In genomic region chr14:52949711-52950409, GRCh38 we compare ENCODE assay signal across 8 cellular contexts. TPM values are rescaled to one million over a fixed set of nuclear protein-coding genes. Genes with fewer than 3 reads are reported as not detected.
DNase-seq lines count a peak whose midpoint lies in the region; ATAC-seq, FAIRE-seq and TF ChIP-seq lines count a peak whose summit lies in the region.

No MANE protein-coding gene starts in this region.

- TF ChIP-seq RAD21 in SK-N-SH (IDR thresholded peaks at IDR 0.05; ENCODE audit: low read length), result peak; percentile 9; the same call in 1 of the 2 replicates

- H3K9me3 ChIP-seq in SK-N-SH (no peaks in the 10 kb centered on the region), endothelial cell of umbilical vein (replicated peaks; ENCODE audit: control insufficient read depth, insufficient read depth, low read length) (no peaks in the 10 kb centered on the region), mucosa of rectum (ENCODE audit: control insufficient read depth in 2 of 2, low read length in 2 of 2) (no peaks in the 10 kb centered on the region), vagina (no peaks in the 10 kb centered on the region)

- H4K20me1 ChIP-seq in SK-N-SH (ENCODE audit: insufficient read depth) (peaks cover 53% of the 10 kb centered on the region), endothelial cell of umbilical vein (replicated peaks; ENCODE audit: control insufficient read depth, extremely low read depth, insufficient read depth, low read length) (no peaks in the 10 kb centered on the region)

- peaks cover 69% of the 10 kb centered on the region for H3K27me3 Mint-ChIP-seq in T-helper 2 cell treated with Interferon-gamma antibody and Interleukin-4, amounts not matched to agents 5 μg/mL and 100 μg/mL, for 36 hours (ENCODE audit: low read depth)

- no peak for DNase-seq in T-helper 2 cell treated with Interferon-gamma antibody and Interleukin-4, amounts not matched to agents 5 μg/mL and 100 μg/mL, for 36 hours (ENCODE audit: low spot score)
- no peak for DNase-seq in T-helper 2 cell
- peak; percentile 36 for DNase-seq in SK-N-SH
- peak; percentile 58 for DNase-seq in endothelial cell of umbilical vein (ENCODE audit: low read depth, low spot score)
- no peak for DNase-seq in vagina (ENCODE audit: extremely low spot score in 2 of 2)
- no peak for DNase-seq in NCI-H128 (lab: John Stamatoyannopoulos, UW; ENCODE audit: unreplicated experiment)

- no peaks in the 10 kb centered on the region for H3K9me2 ChIP-seq in SK-N-SH

- no peak overlapping the region for H3K27ac Mint-ChIP-seq in T-helper 2 cell treated with Interferon-gamma antibody and Interleukin-4, amounts not matched to agents 5 μg/mL and 100 μg/mL, for 36 hours

- H3K4me3 Mint-ChIP-seq in T-helper 2 cell treated with Interferon-gamma antibody and Interleukin-4, amounts not matched to agents 5 μg/mL and 100 μg/mL, for 36 hours, result peak overlapping the region; percentile 82

- FAIRE-seq in endothelial cell of umbilical vein (lab: Jason Lieb, UNC), result no peak

- intact Hi-C loops in endothelial cell of umbilical vein (cut with micrococcal nuclease), result loop anchor here (2.0 to 10.0 kb wide), 2 partner anchors 43 to 245 kb away; partner anchors contain the start of gene PSMC6
- intact Hi-C loops in vagina (cut with DNase I), result no loop called here

- POLR2A ChIA-PET in SK-N-SH (lab: Yijun Ruan, JAX), result no interaction called here
- POLR2A ChIA-PET in endothelial cell of umbilical vein (lab: Charles Lee), result no interaction called here

- no peak for TF ChIP-seq POLR2A in endothelial cell of umbilical vein (IDR thresholded peaks at IDR 0.05; ENCODE audit: low read depth, low read length)
- peak; percentile 9 to 31 for TF ChIP-seq POLR2A in vagina (IDR thresholded peaks at IDR 0.05)

- H2AFZ ChIP-seq in SK-N-SH (ENCODE audit: low read depth), result no peak overlapping the region
- H2AFZ ChIP-seq in endothelial cell of umbilical vein (ENCODE audit: low read depth, low read length), result peak overlapping the region; percentile 2

- BruUV-seq in endothelial cell of umbilical vein (replicated peaks; lab: Mats Ljungman, UMichigan), result TSS peak; percentile 31

- H3K4me1 ChIP-seq in SK-N-SH (ENCODE audit: control insufficient read depth in 1 of 2, insufficient read depth in 2 of 2, low read depth in 1 of 2, low read length in 1 of 2) (peaks cover 8 to 22% of the 10 kb centered on the region in 2 experiments), endothelial cell of umbilical vein (ENCODE audit: control insufficient read depth, extremely low read depth, insufficient read depth, low read length) (peaks cover 24% of the 10 kb centered on the region), mucosa of rectum (ENCODE audit: control insufficient read depth in 2 of 2, insufficient read depth in 2 of 2, low read length in 2 of 2) (peaks cover 0 to 2% of the 10 kb centered on the region in 2 donors), vagina (peaks cover 28% of the 10 kb centered on the region)

- H3F3A ChIP-seq in SK-N-SH (replicated peaks; ENCODE audit: insufficient read depth), result peaks cover 3% of the 10 kb centered on the region

- peak overlapping the region; percentile 74 for H3K4me2 ChIP-seq in SK-N-SH
- peak overlapping the region; percentile 98 for H3K4me2 ChIP-seq in endothelial cell of umbilical vein (ENCODE audit: insufficient read depth, low read length)

- 2% methylated on average over 23 of the region's 24 CpGs for WGBS in SK-N-SH (ENCODE audit: low lambda C conversion rate)

- ATAC-seq in HG03378 (IDR thresholded peaks at IDR 0.05; ENCODE audit: unreplicated experiment), result no peak

- H3K9me3 Mint-ChIP-seq in T-helper 2 cell treated with Interferon-gamma antibody and Interleukin-4, amounts not matched to agents 5 μg/mL and 100 μg/mL, for 36 hours, result no peaks in the 10 kb centered on the region

- H3K9ac ChIP-seq in SK-N-SH (peak overlapping the region; percentile 84), endothelial cell of umbilical vein (replicated peaks; ENCODE audit: extremely low read depth, insufficient read depth, low read length) (peak overlapping the region; percentile 82), mucosa of rectum (ENCODE audit: low read depth in 1 of 2, low read length in 2 of 2) (peak overlapping the region; percentile 61 to 66)

- no peaks in the 10 kb centered on the region for H3K36me3 Mint-ChIP-seq in T-helper 2 cell treated with Interferon-gamma antibody and Interleukin-4, amounts not matched to agents 5 μg/mL and 100 μg/mL, for 36 hours (ENCODE audit: low read depth)

- peaks cover 70% of the 10 kb centered on the region for H3K79me2 ChIP-seq in SK-N-SH (ENCODE audit: insufficient read depth)
- H3K79me2 ChIP-seq in endothelial cell of umbilical vein (ENCODE audit: control insufficient read depth, insufficient read depth, low read length), result peaks cover 54% of the 10 kb centered on the region

- TF ChIP-seq CTCF in SK-N-SH (IDR thresholded peaks at IDR 0.05) (no peak), endothelial cell of umbilical vein (IDR thresholded peaks at IDR 0.05; ENCODE audit: extremely low read depth in 1 of 2, insufficient read depth in 1 of 2, low read depth in 1 of 2, low read length in 2 of 2) (no peak), vagina (IDR thresholded peaks at IDR 0.05) (no peak)

- dilution Hi-C loops in endothelial cell of umbilical vein (cut with MboI; ENCODE audit: extremely low pct_ligation_motif_present, low sequenced_read_pairs), result no loop called here

- H3K27ac ChIP-seq in SK-N-SH (ENCODE audit: low read depth in 2 of 2, low read length in 1 of 2) (peak overlapping the region; percentile 83 to 96), endothelial cell of umbilical vein (ENCODE audit: insufficient read depth, low read depth, low read length) (peak overlapping the region; percentile 36), mucosa of rectum (ENCODE audit: low read depth in 2 of 2, low read length in 2 of 2) (peak overlapping the region; percentile 78 to 84), vagina (peak overlapping the region; percentile 98)

- no peak for TF ChIP-seq EP300 in SK-N-SH (IDR thresholded peaks at IDR 0.05; ENCODE audit: borderline replicate concordance in 1 of 2, low read depth in 1 of 2, low read length in 1 of 2)

- CTCF ChIA-PET in SK-N-SH (lab: Yijun Ruan, JAX), result interaction anchor here (1.4 kb wide), 1 partner anchor 11 kb away, joined by 4 read pairs; no protein-coding TSS in a partner anchor
- CTCF ChIA-PET in endothelial cell of umbilical vein (lab: Charles Lee), result interaction anchor here (1.0 to 1.8 kb wide), 3 partner anchors 11 to 36 kb away, joined by 3 to 13 read pairs (median 5); no protein-coding TSS in a partner anchor

- peaks cover 18% of the 10 kb centered on the region for H3K4me1 Mint-ChIP-seq in T-helper 2 cell treated with Interferon-gamma antibody and Interleukin-4, amounts not matched to agents 5 μg/mL and 100 μg/mL, for 36 hours (ENCODE audit: low read depth)

- H3K9me1 ChIP-seq in endothelial cell of umbilical vein (replicated peaks; ENCODE audit: control insufficient read depth, extremely low read depth, insufficient read depth, low read length), result no peaks in the 10 kb centered on the region

- H3K4me3 ChIP-seq in SK-N-SH (ENCODE audit: low read depth in 2 of 2, low read length in 1 of 2) (peak overlapping the region; percentile 95 to 96), endothelial cell of umbilical vein (replicated peaks in 1 of 3; ENCODE audit: insufficient read depth in 1 of 3, low read depth in 1 of 3, low read length in 3 of 3) (peak overlapping the region; percentile 33 to 85 (median 52)), mucosa of rectum (ENCODE audit: low read length in 2 of 2) (peak overlapping the region; percentile 75 to 87), vagina (peak overlapping the region; percentile 89)

- peaks cover 0 to 26% of the 10 kb centered on the region in 2 experiments for H3K36me3 ChIP-seq in SK-N-SH (replicated peaks in 1 of 2; ENCODE audit: control insufficient read depth in 1 of 2, insufficient read depth in 2 of 2, low read length in 1 of 2)
- no peaks in the 10 kb centered on the region for H3K36me3 ChIP-seq in endothelial cell of umbilical vein (ENCODE audit: control insufficient read depth in 2 of 2, extremely low read depth in 1 of 2, insufficient read depth in 2 of 2, low read length in 2 of 2)
- H3K36me3 ChIP-seq in mucosa of rectum (ENCODE audit: control insufficient read depth in 2 of 2, insufficient read depth in 2 of 2, low read length in 2 of 2), result no peaks in the 10 kb centered on the region
- no peaks in the 10 kb centered on the region for H3K36me3 ChIP-seq in vagina

- H3K27me3 ChIP-seq in SK-N-SH (ENCODE audit: insufficient read depth) (no peaks in the 10 kb centered on the region), endothelial cell of umbilical vein (ENCODE audit: control insufficient read depth in 2 of 2, insufficient read depth in 2 of 2, low read length in 2 of 2) (no peaks in the 10 kb centered on the region), mucosa of rectum (ENCODE audit: control insufficient read depth in 2 of 2, insufficient read depth in 2 of 2, low read length in 2 of 2) (peaks cover 27 to 37% of the 10 kb centered on the region in 2 donors), vagina (no peaks in the 10 kb centered on the region)

TF ChIP-seq in SK-N-SH, 30 proteins besides CTCF, POLR2A, EP300 and RAD21 (continues in another document):
- TF ChIP-seq CHD2 (IDR thresholded peaks at IDR 0.05; ENCODE audit: low read length, partially characterized antibody) (no peak), MEF2A (IDR thresholded peaks at IDR 0.05; ENCODE audit: borderline replicate concordance, low read depth) (no peak), RFX5 (IDR thresholded peaks at IDR 0.05; ENCODE audit: low read length) (no peak)

TF ChIP-seq in endothelial cell of umbilical vein, 7 proteins besides CTCF, POLR2A, EP300 and RAD21 (continues in another document):
- no peak for TF ChIP-seq JUN (IDR thresholded peaks at IDR 0.05; ENCODE audit: borderline replicate concordance, insufficient read depth, insufficient read length, low read depth)
- TF ChIP-seq GATA2 (IDR thresholded peaks at IDR 0.05; ENCODE audit: insufficient read depth, insufficient read length, low read depth, low read length), result no peak
- TF ChIP-seq MAX (IDR thresholded peaks at IDR 0.05; ENCODE audit: insufficient read depth, insufficient read length), result no peak

RNA-seq across cellular contexts. Expression of gene FERMT2, which starts 1.0 kb away (rescaled TPM):
- polyA plus RNA-seq in SK-N-SH (2012; rRNA removed), result 40.1 and 54.5 TPM in 2 replicates
- polyA plus RNA-seq in SK-N-SH (2012; cell fraction: cytosol; rRNA removed), result 55.0 and 64.1 TPM in 2 replicates
- polyA plus RNA-seq in SK-N-SH (2012; cell fraction: nucleus; rRNA removed), result 45.4 and 71.7 TPM in 2 replicates
- 108 and 113 TPM in 2 replicates for total RNA-seq in endothelial cell of umbilical vein
- 45.8 and 58.7 TPM in 2 replicates for polyA plus RNA-seq in endothelial cell of umbilical vein
- 80.7 and 86.2 TPM in 2 replicates for polyA plus RNA-seq in endothelial cell of umbilical vein (2011; cell fraction: cytosol; rRNA removed)
- polyA plus RNA-seq in endothelial cell of umbilical vein (2011; cell fraction: nucleus; rRNA removed), result 120 and 122 TPM in 2 replicates
- 54.9 and 72.5 TPM in 2 replicates for polyA plus RNA-seq in endothelial cell of umbilical vein (2012)
- polyA minus RNA-seq in endothelial cell of umbilical vein, result 56.4 and 78.9 TPM in 2 replicates
- polyA minus RNA-seq in endothelial cell of umbilical vein (2011; cell fraction: cytosol; rRNA and poly(A)+ RNA removed), result 67.2 TPM
- 60.6 and 82.6 TPM in 2 replicates for polyA minus RNA-seq in endothelial cell of umbilical vein (2011; cell fraction: nucleus; rRNA and poly(A)+ RNA removed)
- total RNA-seq in vagina, result 70.2 TPM

Comparison
In these comparisons a context has a peak if more than half of its experiments do, and no peak if none do; other contexts are left out.
1. DNase-seq: peak in SK-N-SH (single experiment) and endothelial cell of umbilical vein (single experiment); none in T-helper 2 cell treated with Interferon-gamma antibody and Interleukin-4, amounts not matched to agents 5 μg/mL and 100 μg/mL, for 36 hours (single experiment), T-helper 2 cell (0 of 5), vagina (0 of 2) and NCI-H128 (single experiment).
2. H3K27ac ChIP-seq: peak in every context shown above with its lines; median percentile 98 in vagina; 90 in SK-N-SH; 81 in mucosa of rectum; 36 in endothelial cell of umbilical vein.
3. Peak in every context shown above with its lines, with median percentiles within 50 percentile points of each other: H3K4me3 ChIP-seq and H3K9ac ChIP-seq.